Comparison of ENCODE assay signal across 1 cellular context in the genomic region with DNA sequence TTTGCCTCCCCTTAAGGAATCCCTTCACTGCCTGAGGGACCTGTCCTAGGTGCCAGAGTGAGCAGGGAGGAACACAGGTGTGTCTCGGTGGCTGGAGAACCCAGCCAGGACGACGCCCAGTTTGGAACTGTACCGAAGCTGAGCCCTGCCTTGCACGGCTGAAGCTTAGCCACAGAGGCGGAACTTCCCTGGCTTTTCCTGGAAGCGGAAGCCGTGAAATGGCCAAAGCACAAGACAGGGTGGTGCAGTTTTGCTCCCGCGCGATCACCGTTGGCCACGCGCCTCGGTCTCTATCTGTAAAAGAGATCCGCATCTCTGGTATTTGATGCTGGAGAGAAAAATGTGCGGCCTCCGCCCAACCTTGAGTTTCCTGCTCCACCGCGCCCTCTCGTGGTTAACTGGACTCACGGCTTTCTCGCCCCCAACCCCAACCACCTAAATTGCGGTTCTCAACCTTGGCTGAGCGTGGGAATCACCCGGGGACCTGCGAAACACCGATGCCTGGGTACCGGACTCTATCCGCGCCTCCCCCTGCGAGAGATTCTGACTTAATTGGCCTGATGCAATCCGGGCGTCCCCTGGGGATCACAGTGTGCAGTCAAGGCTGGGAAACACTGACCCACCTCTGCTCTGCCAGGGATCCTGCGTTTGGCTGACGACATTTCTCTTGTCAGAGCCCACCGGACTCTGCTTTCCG.
TF ChIP-seq lines count a peak whose summit lies in the region.

No MANE protein-coding gene starts in this region.

TF ChIP-seq in IMR-90, 13 proteins besides CTCF, POLR2A, EP300 and RAD21 (continued from another document):
- peak; percentile 54; the same call in 1 of the 2 replicates for TF ChIP-seq MAZ (IDR thresholded peaks at IDR 0.05; ENCODE audit: borderline replicate concordance, low read depth, low read length)
- TF ChIP-seq SMC3 (IDR thresholded peaks at IDR 0.05; ENCODE audit: low read depth, low read length), result peak; percentile 93
- peak; percentile 56; the same call in 1 of the 2 replicates for TF ChIP-seq CEBPB (IDR thresholded peaks at IDR 0.05; ENCODE audit: low read depth, low read length)
